14 cellular contexts compared by ENCODE assay signal in the genomic region with DNA sequence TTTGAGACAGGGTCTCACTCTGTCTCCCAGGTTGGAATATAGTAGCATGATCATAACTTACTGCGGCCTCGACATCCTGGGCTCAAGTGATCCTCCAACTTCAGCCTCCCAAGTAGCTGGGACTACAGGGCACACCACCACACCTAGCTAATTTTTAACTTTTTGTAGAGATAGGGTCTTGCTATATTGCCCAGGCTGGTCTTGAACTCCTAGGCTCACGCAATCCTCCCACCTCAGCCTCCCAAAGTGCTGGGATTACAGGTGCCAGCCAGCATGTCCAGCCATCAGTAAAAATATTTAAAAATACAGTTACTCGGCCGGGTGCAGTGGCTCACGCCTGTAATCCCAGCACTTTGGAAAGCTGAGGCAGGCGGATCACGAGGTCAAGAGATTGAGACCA. TPM values are rescaled to one million over a fixed set of nuclear protein-coding genes. Genes with fewer than 3 reads are reported as not detected.
"Had no signal": no experiment of that assay in that cellular context is flagged by ENCODE, and none has a peak within 500 bp of the region (broad histone marks: within the 10 kb centered on the region; RNA-seq: fewer than 3 reads in every experiment).

No MANE protein-coding gene starts in this region.

RNA-seq across cellular contexts. Expression of gene TEX54, which starts 4.5 kb away (rescaled TPM):
- total RNA-seq: stomach, subcutaneous adipose tissue, suprapubic skin, temporal lobe, thoracic aorta, thyroid gland, tibial nerve, transverse colon, upper lobe of left lung, upper lobe of right lung, ureter, urinary bladder, uterus, vagina had no signal
- polyA plus RNA-seq: stomach, urinary bladder had no signal
